Comparison of ENCODE assay signal across 1 cellular context in genomic region chr19:1889907-1890306, GRCh38.
TF ChIP-seq lines count a peak whose summit lies in the region.

No MANE protein-coding gene starts in this region.

TF ChIP-seq in WTC11, 78 proteins besides CTCF, POLR2A, EP300 and RAD21:
- TF ChIP-seq FOXP1 (CRISPR knock-in tag; IDR thresholded peaks at IDR 0.05; ENCODE audit: borderline replicate concordance) (no peak), GABPB1 (CRISPR knock-in tag; IDR thresholded peaks at IDR 0.05) (no peak), HMGA2 (CRISPR knock-in tag; IDR thresholded peaks at IDR 0.05) (peak; percentile 90)
